8 cellular contexts compared by ENCODE assay signal in the genomic region with DNA sequence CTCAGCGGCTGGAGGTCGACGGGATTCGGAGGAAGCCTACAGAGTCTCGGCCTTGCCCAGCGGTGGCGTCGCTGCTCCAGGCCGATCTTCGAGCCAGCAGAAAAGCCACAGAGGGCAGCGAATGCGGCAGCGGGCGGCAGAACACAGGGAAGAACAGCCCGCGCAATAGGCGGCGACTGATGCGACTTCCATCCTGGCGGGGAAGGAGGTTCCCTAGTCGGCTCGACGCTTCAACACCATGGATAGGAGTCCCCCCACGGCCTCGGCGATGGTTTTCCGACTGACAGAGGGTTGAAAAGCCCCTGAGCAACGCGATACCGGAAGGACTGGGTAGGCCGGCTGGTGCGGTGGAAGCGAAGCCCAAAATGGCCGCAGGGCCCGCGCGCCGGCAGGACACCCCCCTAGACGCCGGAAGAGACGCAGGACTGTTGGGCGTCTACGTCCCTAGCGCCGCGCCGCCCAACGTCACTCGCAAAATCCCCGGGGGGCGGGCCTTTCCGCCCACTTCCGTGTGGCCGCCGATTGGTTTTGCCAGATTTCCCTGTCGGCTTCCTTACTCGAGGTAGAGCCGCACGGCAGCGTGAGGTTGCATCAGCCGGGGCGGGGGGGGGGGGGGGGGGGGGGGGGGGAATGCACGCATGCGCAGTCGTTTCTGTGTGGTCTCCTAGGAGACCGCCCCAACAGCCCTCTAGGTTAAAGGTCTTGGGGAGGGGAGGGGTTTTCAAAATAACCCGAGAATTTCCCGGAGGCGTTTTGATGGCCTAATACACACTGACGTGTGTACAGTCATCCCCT. TPM values are rescaled to one million over a fixed set of nuclear protein-coding genes. Genes with fewer than 3 reads are reported as not detected.
DNase-seq lines count a peak whose midpoint lies in the region; ATAC-seq, FAIRE-seq and TF ChIP-seq lines count a peak whose summit lies in the region.

PPP1R15B (minus strand) TSS at position 367 of the 795 bp plus-strand sequence. CDS start 406 bp downstream, outside the sequence.

- H3K9me3 ChIP-seq in kidney (ENCODE audit: control insufficient read depth in 1 of 2, low read length in 2 of 2): no peaks in the 10 kb centered on the region

- peak within 1 kb of the TSS; percentile 98 to 99 for H3K9ac ChIP-seq in kidney (ENCODE audit: low read length in 2 of 2)

- H3K4me3 ChIP-seq in AG10803 (ENCODE audit: low read length): peak within 1 kb of the TSS; percentile 100
- peak within 1 kb of the TSS; percentile 90 to 98 for H3K4me3 ChIP-seq in kidney (ENCODE audit: low read length in 2 of 2)

- peaks cover 0 to 2% of the 10 kb centered on the region in 2 donors for H3K4me1 ChIP-seq in kidney (ENCODE audit: control insufficient read depth in 1 of 2, insufficient read depth in 1 of 2, low read depth in 1 of 2, low read length in 2 of 2)

- ATAC-seq in GM19043 (IDR thresholded peaks at IDR 0.05; ENCODE audit: low read depth, unreplicated experiment) (peak; percentile 84), HG03378 (IDR thresholded peaks at IDR 0.05; ENCODE audit: unreplicated experiment) (peak; percentile 74)

- DNase-seq in AG10803 (ENCODE audit: low read depth) (peak; percentile 99), NCI-H510A (lab: John Stamatoyannopoulos, UW) (peak; percentile 97), cerebellum (ENCODE audit: low spot score) (peak; percentile 98), kidney (peak; percentile 99)
- peak; percentile 97 for DNase-seq in activated CD4-positive, alpha-beta T cell treated with anti-CD3 and anti-CD28 coated beads for 1 hour
- DNase-seq in stimulated activated CD4-positive, alpha-beta T cell treated with anti-CD3 and anti-CD28 coated beads, Interleukin-15, amount 100 ng/mL, for 24 hours: peak; percentile 96

- no peaks in the 10 kb centered on the region for H3K36me3 ChIP-seq in kidney (ENCODE audit: control insufficient read depth in 1 of 2, insufficient read depth in 2 of 2, low read length in 2 of 2)

- no peak for FAIRE-seq in kidney (lab: Jason Lieb, UNC)

- intact Hi-C loops in kidney (cut with DNase I): no loop called here

- peak within 1 kb of the TSS; percentile 98 to 100 for H3K27ac ChIP-seq in kidney (ENCODE audit: low read depth in 2 of 2, low read length in 2 of 2)

- no peak for TF ChIP-seq CTCF in AG10803 (conservative IDR thresholded peaks at IDR 0.05; ENCODE audit: low read length)
- TF ChIP-seq CTCF in kidney (IDR thresholded peaks at IDR 0.05; ENCODE audit: borderline replicate concordance, extremely low read depth, insufficient read depth): no peak

RNA-seq across cellular contexts. Expression of gene PPP1R15B, which starts in this region (rescaled TPM):
- total RNA-seq in cerebellum: 29.7 TPM
- 41.6 TPM for total RNA-seq in kidney
- 12.3 TPM for polyA plus RNA-seq in kidney (ENCODE audit: insufficient read depth, low read depth, low replicate concordance)

Comparison
In these comparisons a context has a peak if more than half of its experiments do, and no peak if none do; other contexts are left out.
1. Peak in every context shown above with its lines: DNase-seq, ATAC-seq, H3K4me3 ChIP-seq and H3K27ac ChIP-seq.